Comparison of ENCODE assay signal across 23 cellular contexts in the genomic region with DNA sequence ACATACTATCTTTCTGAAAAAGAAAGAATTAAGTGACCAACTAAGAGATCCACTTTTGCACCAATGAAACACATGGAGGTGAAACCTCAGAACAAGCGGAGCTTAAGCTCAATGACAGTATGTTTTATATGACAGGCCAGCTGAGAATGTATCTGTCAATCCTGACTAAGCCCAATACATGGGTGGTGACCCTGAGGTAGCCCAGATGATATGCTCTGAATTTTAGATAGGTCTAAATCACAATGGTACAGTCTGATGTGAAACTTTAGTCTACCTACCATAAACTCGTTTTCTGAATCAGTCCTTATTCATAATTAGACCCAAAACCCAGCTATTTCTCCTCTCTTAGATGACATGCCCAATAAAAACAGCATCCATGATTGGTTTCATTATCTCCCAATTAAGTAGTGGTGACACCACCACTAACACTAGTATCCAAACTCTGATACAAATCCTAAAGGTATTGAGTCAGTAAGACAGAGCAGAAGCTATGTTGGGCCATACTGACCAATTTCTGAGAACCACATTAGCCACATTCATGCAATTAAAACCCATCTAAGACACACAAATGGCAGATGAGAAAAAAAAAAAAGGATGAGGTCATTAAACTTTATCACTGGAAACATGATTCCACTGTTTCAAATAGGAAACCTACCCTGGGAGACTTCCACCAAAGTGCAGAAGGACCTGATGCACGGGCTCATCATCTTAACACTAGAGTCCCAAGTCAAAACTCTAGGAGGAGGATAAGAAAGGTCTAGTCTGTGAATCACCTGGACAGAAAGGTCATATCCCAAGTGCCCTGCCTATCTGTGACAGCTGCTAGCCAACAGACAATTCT. TPM values are rescaled to one million over a fixed set of nuclear protein-coding genes. Genes with fewer than 3 reads are reported as not detected.
DNase-seq lines count a peak whose midpoint lies in the region; ATAC-seq, FAIRE-seq and TF ChIP-seq lines count a peak whose summit lies in the region.
"Had no signal": no experiment of that assay in that cellular context is flagged by ENCODE, and none has a peak within 500 bp of the region (broad histone marks: within the 10 kb centered on the region; RNA-seq: fewer than 3 reads in every experiment).

No MANE protein-coding gene starts in this region.

- POLR2A ChIA-PET in HEK293T (lab: Yijun Ruan, JAX): no interaction called here

- ATAC-seq in CD4-positive, CD25-positive, alpha-beta regulatory T cell (ENCODE audit: low read depth in 2 of 2): no peak
- ATAC-seq in T-helper 17 cell (no peak), gastroesophageal sphincter (no peak), left lung (no peak)
- ATAC-seq: GM23338, mucosa of descending colon had no signal

- H3K9me3 ChIP-seq in CD4-positive, CD25-positive, alpha-beta regulatory T cell (ENCODE audit: control insufficient read depth in 2 of 2, low read length in 2 of 2): no peaks in the 10 kb centered on the region
- H3K9me3 ChIP-seq in T-helper 17 cell (ENCODE audit: control insufficient read depth, low read length, poor library complexity, severe bottlenecking) (no peaks in the 10 kb centered on the region), gastroesophageal sphincter (no peaks in the 10 kb centered on the region), left lung (no peaks in the 10 kb centered on the region)
- H3K9me3 ChIP-seq: mucosa of descending colon, SJCRH30, thoracic aorta had no signal

- TF ChIP-seq CTCF in D721Med (IDR thresholded peaks at IDR 0.05; ENCODE audit: insufficient read depth, missing control alignments): no peak
- TF ChIP-seq CTCF in gastroesophageal sphincter (IDR thresholded peaks at IDR 0.05): no peak
- TF ChIP-seq CTCF in left lung (IDR thresholded peaks at IDR 0.05): no peak

- H3K4me3 ChIP-seq in CD4-positive, CD25-positive, alpha-beta regulatory T cell (ENCODE audit: low read depth, low read length): no peak overlapping the region
- no peak overlapping the region for H3K4me3 ChIP-seq in gastroesophageal sphincter
- H3K4me3 ChIP-seq in left lung: no peak overlapping the region
- H3K4me3 ChIP-seq: GM23338, mucosa of descending colon, neural progenitor cell, SJCRH30, thoracic aorta had no signal

- peaks cover 5% of the 10 kb centered on the region for H3K4me1 ChIP-seq in CD4-positive, CD25-positive, alpha-beta regulatory T cell (ENCODE audit: control insufficient read depth, insufficient read depth, low read length, poor library complexity, severe bottlenecking)
- no peaks in the 10 kb centered on the region for H3K4me1 ChIP-seq in gastroesophageal sphincter
- H3K4me1 ChIP-seq in left lung: peaks cover 0 to 34% of the 10 kb centered on the region in 2 donors
- H3K4me1 ChIP-seq: neural progenitor cell, SJCRH30 had no signal

- 93 to 97% methylated on average over 2 to 3 of the region's 3 CpGs for WGBS in gastroesophageal sphincter (ENCODE audit: low coverage in 1 of 2), 2 donors

- peaks cover 26 to 52% (median 40%) of the 10 kb centered on the region in 4 donors for H3K4me1 Mint-ChIP-seq in CD4-positive, CD25-positive, alpha-beta regulatory T cell
- H3K4me1 Mint-ChIP-seq in T-helper 17 cell: peaks cover 33% of the 10 kb centered on the region
- H3K4me1 Mint-ChIP-seq: GM23338, neural progenitor cell had no signal

- TF ChIP-seq POLR2A in gastroesophageal sphincter (IDR thresholded peaks at IDR 0.05): no peak

- intact Hi-C loops in left lung (cut with DNase I): no loop called here

- H3K27ac ChIP-seq in CD4-positive, CD25-positive, alpha-beta regulatory T cell (ENCODE audit: insufficient read depth, low read length, poor library complexity, severe bottlenecking): no peak overlapping the region
- H3K27ac ChIP-seq in gastroesophageal sphincter (no peak overlapping the region), left lung (no peak overlapping the region)
- H3K27ac ChIP-seq: neural progenitor cell, SJCRH30, thoracic aorta had no signal

- FAIRE-seq in D721Med (lab: Jason Lieb, UNC): peak; percentile 35
- FAIRE-seq: astrocyte, RCC 7860 had no signal

- peaks cover 54% of the 10 kb centered on the region for H3K36me3 Mint-ChIP-seq in CD4-positive, CD25-positive, alpha-beta regulatory T cell
- H3K36me3 Mint-ChIP-seq in T-helper 17 cell (ENCODE audit: low read depth): peaks cover 12% of the 10 kb centered on the region

- no peaks in the 10 kb centered on the region for H3K27me3 Mint-ChIP-seq in CD4-positive, CD25-positive, alpha-beta regulatory T cell
- H3K27me3 Mint-ChIP-seq in T-helper 17 cell: no peaks in the 10 kb centered on the region
- H3K27me3 Mint-ChIP-seq: activated naive CD4-positive, alpha-beta T cell treated with anti-CD3 and anti-CD28 coated beads, Interleukin-2, amount 10 ng/mL, durations not matched to agents 7 days and 5 days; progenitor cell of endocrine pancreas had no signal

- no peak for DNase-seq in CD4-positive, CD25-positive, alpha-beta regulatory T cell
- no peak for DNase-seq in D721Med (ENCODE audit: insufficient read length, low spot score)
- DNase-seq in T-helper 17 cell: no peak
- peak; percentile 74 for DNase-seq in myocyte (ENCODE audit: low read depth)
- DNase-seq in SKM-1 (lab: John Stamatoyannopoulos, UW; ENCODE audit: unreplicated experiment): no peak
- no peak for DNase-seq in left lung
- no peak for DNase-seq in HEK293T (ENCODE audit: extremely low spot score)
- DNase-seq: activated naive CD4-positive, alpha-beta T cell treated with anti-CD3 and anti-CD28 coated beads, Interleukin-2, amount 10 ng/mL, durations not matched to agents 7 days and 5 days; COR-L47; DMS79 treated with DMSO at 0.1 percent for 48 hours; foreskin fibroblast; immature natural killer cell; mucosa of descending colon; NCI-H510A treated with DMSO at 0.1 percent for 48 hours; SJCRH30 had no signal

- peaks cover 59% of the 10 kb centered on the region for H3K36me3 ChIP-seq in CD4-positive, CD25-positive, alpha-beta regulatory T cell (ENCODE audit: control insufficient read depth, insufficient read depth, low read length)
- H3K36me3 ChIP-seq in gastroesophageal sphincter (peaks cover 0 to 59% of the 10 kb centered on the region in 2 donors), left lung (peaks cover 0 to 49% of the 10 kb centered on the region in 2 donors)
- H3K36me3 ChIP-seq: neural progenitor cell had no signal

- H3K9me3 Mint-ChIP-seq in CD4-positive, CD25-positive, alpha-beta regulatory T cell: peaks cover 0 to 3% (median 0%) of the 10 kb centered on the region in 7 donors
- H3K9me3 Mint-ChIP-seq: activated naive CD4-positive, alpha-beta T cell treated with anti-CD3 and anti-CD28 coated beads, Interleukin-2, amount 10 ng/mL, durations not matched to agents 7 days and 5 days; GM23338; immature natural killer cell; neural progenitor cell; T-helper 1 cell treated with Interleukin-12 subunit alpha and Interleukin-12 subunit beta and Interleukin-4 antibody, amounts not matched to agents 30 μg/mL and 1 μg/mL, for 36 hours had no signal

- CTCF ChIA-PET in HEK293T (lab: Yijun Ruan, JAX): interaction anchor here (1.1 kb wide), 1 partner anchor 14 kb away, joined by 3 read pairs; no protein-coding TSS in a partner anchor

- peak overlapping the region in 1 of 4 donors; percentile 17 for H3K4me3 Mint-ChIP-seq in CD4-positive, CD25-positive, alpha-beta regulatory T cell
- H3K4me3 Mint-ChIP-seq in T-helper 17 cell: no peak overlapping the region
- H3K4me3 Mint-ChIP-seq: activated naive CD4-positive, alpha-beta T cell treated with anti-CD3 and anti-CD28 coated beads, Interleukin-2, amount 10 ng/mL, durations not matched to agents 7 days and 5 days; GM23338; immature natural killer cell; neural progenitor cell; T-helper 1 cell treated with Interleukin-12 subunit alpha and Interleukin-12 subunit beta and Interleukin-4 antibody, amounts not matched to agents 30 μg/mL and 1 μg/mL, for 36 hours had no signal

- H3K27ac Mint-ChIP-seq in CD4-positive, CD25-positive, alpha-beta regulatory T cell: peak overlapping the region in 2 of 3 donors; percentile 1
- H3K27ac Mint-ChIP-seq in T-helper 17 cell: peak overlapping the region; percentile 39
- H3K27ac Mint-ChIP-seq: activated naive CD4-positive, alpha-beta T cell treated with anti-CD3 and anti-CD28 coated beads, Interleukin-2, amount 10 ng/mL, durations not matched to agents 7 days and 5 days; GM23338; neural progenitor cell; progenitor cell of endocrine pancreas; T-helper 1 cell treated with Interleukin-12 subunit alpha and Interleukin-12 subunit beta and Interleukin-4 antibody, amounts not matched to agents 30 μg/mL and 1 μg/mL, for 36 hours had no signal

- no peak for TF ChIP-seq EP300 in gastroesophageal sphincter (IDR thresholded peaks at IDR 0.05)

- no peaks in the 10 kb centered on the region for H3K27me3 ChIP-seq in CD4-positive, CD25-positive, alpha-beta regulatory T cell (ENCODE audit: control insufficient read depth, insufficient read depth, low read length)
- H3K27me3 ChIP-seq in gastroesophageal sphincter: no peaks in the 10 kb centered on the region
- H3K27me3 ChIP-seq in left lung: no peaks in the 10 kb centered on the region
- H3K27me3 ChIP-seq: neural progenitor cell, SJCRH30 had no signal

TF ChIP-seq in HEK293T, 16 proteins besides CTCF, POLR2A, EP300 and RAD21:
- no peak for TF ChIP-seq SP1 (IDR thresholded peaks at IDR 0.05)
- no peak for TF ChIP-seq LEF1 (IDR thresholded peaks at IDR 0.05; ENCODE audit: borderline replicate concordance)
- TF ChIP-seq TARDBP (IDR thresholded peaks at IDR 0.05): no peak
- TF ChIP-seq BHLHE40 (IDR thresholded peaks at IDR 0.05; ENCODE audit: borderline replicate concordance): no peak

RNA-seq across cellular contexts. Expression of a gene that starts 20.6 kb away (rescaled TPM):
- total RNA-seq in CD4-positive, CD25-positive, alpha-beta regulatory T cell: 46.1 TPM
- 100 to 1,000 TPM in 1 of 4 donors, 10 to 100 TPM in 3; 65.5 to 102 (median 80.3) TPM for polyA plus RNA-seq in CD4-positive, CD25-positive, alpha-beta regulatory T cell
- total RNA-seq in T-helper 17 cell (10 to 100 TPM; 97.2 to 99.3 TPM), myocyte (40.4 and 44.7 TPM in 2 replicates), gastroesophageal sphincter (10 to 100 TPM; 38.8 to 64.0 (median 55.5) TPM), left lung (10 to 100 TPM; 67.9 to 83.8 TPM)
- polyA plus RNA-seq in myocyte (2012): 18.3 TPM
